ENCODE assay signal across 33 cellular contexts in genomic region chr3:67569324-67569723, GRCh38.
"Had no signal": no experiment of that assay in that cellular context is flagged by ENCODE, and none has a peak within 500 bp of the region (broad histone marks: within the 10 kb centered on the region; RNA-seq: fewer than 3 reads in every experiment).

No MANE protein-coding gene starts in this region.

- ATAC-seq: activated CD4-positive, CD25-positive, alpha-beta regulatory T cell treated with anti-CD3 and anti-CD28 coated beads, Interleukin-2, amount 50 U/mL, for 24 hours; activated CD8-positive, alpha-beta memory T cell treated with anti-CD3 and anti-CD28 coated beads, Interleukin-2, amount 10 ng/mL, durations not matched to agents 7 days and 5 days; activated CD8-positive, alpha-beta T cell treated with anti-CD3 and anti-CD28 coated beads, Interleukin-2, amount 10 ng/mL, durations not matched to agents 7 days and 5 days; activated naive CD8-positive, alpha-beta T cell treated with anti-CD3 and anti-CD28 coated beads, Interleukin-2, amount 50 U/mL, for 24 hours; body of pancreas; effector memory CD8-positive, alpha-beta T cell; foreskin keratinocyte; gastrocnemius medialis; T-helper 17 cell had no signal

- H3K4me3 ChIP-seq: adrenal gland, body of pancreas, esophagus muscularis mucosa, gastrocnemius medialis had no signal

- FAIRE-seq: colon had no signal

- H3K36me3 ChIP-seq: adrenal gland, esophagus muscularis mucosa, gastrocnemius medialis, WERI-Rb-1 had no signal

- DNase-seq: activated B cell treated with CpG ODN at 0.5 μM for 24 hours; activated CD4-positive, alpha-beta memory T cell treated with anti-CD3 and anti-CD28 coated beads for 36 hours; activated CD4-positive, alpha-beta T cell treated with anti-CD3 and anti-CD28 coated beads for 48 hours; activated CD4-positive, alpha-beta T cell treated with anti-CD3 and anti-CD28 coated beads, Interleukin-2, amount 50 U/mL, for 1 hour; activated CD8-positive, alpha-beta memory T cell treated with anti-CD3 and anti-CD28 coated beads, Interleukin-2, amount 10 ng/mL, durations not matched to agents 7 days and 5 days; activated CD8-positive, alpha-beta memory T cell treated with anti-CD3 and anti-CD28 coated beads, Interleukin-2, amount 50 U/mL, for 4 hours; activated CD8-positive, alpha-beta T cell treated with anti-CD3 and anti-CD28 coated beads, Interleukin-2, amount 10 ng/mL, durations not matched to agents 7 days and 5 days; activated effector memory CD4-positive, alpha-beta T cell treated with anti-CD3 and anti-CD28 coated beads, Interleukin-2, amount 50 U/mL, for 16 hours; activated naive CD4-positive, alpha-beta T cell treated with anti-CD3 and anti-CD28 coated beads for 36 hours; activated naive CD8-positive, alpha-beta T cell treated with anti-CD3 and anti-CD28 coated beads for 36 hours; activated naive CD8-positive, alpha-beta T cell treated with anti-CD3 and anti-CD28 coated beads, Interleukin-2, amount 50 U/mL, for 24 hours; activated T-cell treated with anti-CD3 and anti-CD28 coated beads, Interleukin-2, amount 50 U/mL, for 1 hour; activated T-cell treated with anti-CD3 and anti-CD28 coated beads, Interleukin-2, amount 50 U/mL, for 48 hours; adrenal gland; amygdala; aorta; caudate nucleus; cortex of kidney; dermis blood vessel endothelial cell; effector CD4-positive, alpha-beta T cell; effector memory CD8-positive, alpha-beta T cell; erythroblast; foreskin keratinocyte; gastrocnemius medialis; glutamatergic neuron; T-helper 1 cell; T-helper 17 cell; T1000; WERI-Rb-1 had no signal

- H3K4me1 ChIP-seq: adrenal gland, body of pancreas, foreskin keratinocyte, gastrocnemius medialis had no signal

- H3K9me3 ChIP-seq: adrenal gland, body of pancreas, esophagus muscularis mucosa, gastrocnemius medialis had no signal

- H3K27ac ChIP-seq: adrenal gland, body of pancreas, esophagus muscularis mucosa, foreskin keratinocyte, gastrocnemius medialis, WERI-Rb-1 had no signal

- H3K27me3 ChIP-seq: adrenal gland, body of pancreas, esophagus muscularis mucosa, foreskin keratinocyte, gastrocnemius medialis had no signal
